12 cellular contexts compared by ENCODE assay signal in the genomic region with DNA sequence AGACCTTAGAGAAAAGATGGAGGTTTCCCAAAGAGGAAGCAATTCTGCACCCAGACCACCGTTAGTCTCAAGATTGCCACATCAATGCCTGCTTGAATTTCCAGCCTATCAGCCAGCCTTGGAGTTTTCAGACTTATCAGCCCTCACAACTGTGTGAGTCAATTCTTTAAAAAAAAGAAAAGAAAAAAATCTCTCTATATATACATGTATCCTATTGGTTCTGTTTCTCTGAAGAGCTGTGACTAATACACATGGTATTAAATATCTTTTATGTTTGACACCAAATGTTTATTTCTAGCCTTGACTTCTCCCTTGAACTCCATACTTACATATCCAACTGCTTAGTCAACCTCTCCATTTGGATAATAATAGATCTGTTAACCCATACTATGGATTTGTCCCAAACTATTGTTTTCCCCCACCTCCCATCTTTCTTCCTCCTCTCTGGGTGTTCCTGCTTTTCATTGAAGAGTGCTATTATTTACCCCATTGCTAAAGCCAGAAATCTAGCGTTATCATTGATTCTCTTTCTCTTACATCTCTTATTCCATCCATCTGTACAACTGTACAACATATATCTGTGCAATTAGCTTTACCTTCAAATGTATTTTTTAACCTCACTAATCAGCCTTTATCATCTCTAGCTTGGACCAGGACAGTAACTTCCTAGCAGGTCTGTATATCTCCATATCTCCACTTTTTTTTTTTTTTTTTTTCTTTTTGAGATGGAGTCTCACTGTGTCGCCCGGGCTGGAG. TPM values are rescaled to one million over a fixed set of nuclear protein-coding genes. Genes with fewer than 3 reads are reported as not detected.
DNase-seq lines count a peak whose midpoint lies in the region; ATAC-seq and FAIRE-seq lines count a peak whose summit lies in the region.
"Had no signal": no experiment of that assay in that cellular context is flagged by ENCODE, and none has a peak within 500 bp of the region (broad histone marks: within the 10 kb centered on the region; RNA-seq: fewer than 3 reads in every experiment).

No MANE protein-coding gene starts in this region.

- ATAC-seq in esophagus mucosa = peak; percentile 78
- ATAC-seq: activated CD8-positive, alpha-beta memory T cell treated with anti-CD3 and anti-CD28 coated beads, Interleukin-2, amount 10 ng/mL, durations not matched to agents 7 days and 5 days had no signal

- peak; percentile 17 for DNase-seq in activated CD8-positive, alpha-beta memory T cell treated with anti-CD3 and anti-CD28 coated beads for 24 hours
- DNase-seq in activated CD8-positive, alpha-beta memory T cell treated with anti-CD3 and anti-CD28 coated beads, Interleukin-2, amount 50 U/mL, for 4 hours = no peak
- peak; percentile 100 for DNase-seq in RCC 7860 (ENCODE audit: low spot score)
- DNase-seq in stromal cell of bone marrow (ENCODE audit: low read depth) = peak; percentile 83
- no peak for DNase-seq in NCI-H748 treated with DMSO at 0.1 percent for 48 hours (lab: John Stamatoyannopoulos, UW)
- no peak for DNase-seq in UCSD-AML1 (lab: John Stamatoyannopoulos, UW; ENCODE audit: unreplicated experiment)
- no peak for DNase-seq in DMS 273 (lab: John Stamatoyannopoulos, UW; ENCODE audit: unreplicated experiment)
- DNase-seq: activated CD8-positive, alpha-beta memory T cell treated with anti-CD3 and anti-CD28 coated beads, Interleukin-2, amount 10 ng/mL, durations not matched to agents 7 days and 5 days; effector memory CD4-positive, alpha-beta T cell; H9; stimulated activated CD4-positive, alpha-beta T cell treated with anti-CD3 and anti-CD28 coated beads, Interleukin-4, amount 100 ng/mL, for 4 hours had no signal

- peak; percentile 97 for FAIRE-seq in RCC 7860 (lab: Jason Lieb, UNC)

RNA-seq across cellular contexts. Expression of a gene that starts 22.7 kb away (rescaled TPM):
- 0.76 TPM for total RNA-seq in esophagus mucosa

Comparison
In these comparisons a context has a peak if more than half of its experiments do, and no peak if none do; other contexts are left out.
1. DNase-seq: peak in activated CD8-positive, alpha-beta memory T cell treated with anti-CD3 and anti-CD28 coated beads for 24 hours (single experiment), RCC 7860 (single experiment) and stromal cell of bone marrow (single experiment); none in activated CD8-positive, alpha-beta memory T cell treated with anti-CD3 and anti-CD28 coated beads, Interleukin-2, amount 50 U/mL, for 4 hours (single experiment), NCI-H748 treated with DMSO at 0.1 percent for 48 hours (single experiment), UCSD-AML1 (single experiment) and DMS 273 (single experiment).